ENCODE assay signal across 14 cellular contexts in the genomic region with DNA sequence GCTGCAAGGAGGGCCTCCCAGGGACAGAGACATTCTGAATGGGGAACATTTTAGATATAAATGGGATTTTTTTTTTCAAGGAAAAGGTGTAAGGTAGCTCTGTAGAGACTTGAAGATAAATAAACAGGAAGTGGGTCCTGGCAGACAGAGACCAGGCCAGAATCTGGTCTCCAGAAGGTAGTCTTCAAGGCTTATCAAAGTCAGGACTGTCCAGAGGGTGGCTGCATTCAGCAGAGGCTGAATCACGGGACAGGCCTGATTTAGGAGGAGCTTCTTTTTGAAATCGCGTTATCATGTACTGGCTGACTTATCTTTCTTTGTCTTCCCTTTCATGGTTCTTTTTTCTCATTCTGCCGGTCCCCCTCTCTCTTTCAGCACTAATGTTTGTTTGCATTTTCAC.
"Had no signal": no experiment of that assay in that cellular context is flagged by ENCODE, and none has a peak within 500 bp of the region (broad histone marks: within the 10 kb centered on the region; RNA-seq: fewer than 3 reads in every experiment).

No MANE protein-coding gene starts in this region.

- H3K27ac ChIP-seq: cardiac muscle cell, VCaP had no signal

- ATAC-seq: left colon; natural killer cell treated with Interleukin-12 subunit alpha and Interleukin-12 subunit beta and Interleukin-15 and Interleukin-18, amount 100 ng/mL, for 72 hours; sciatic nerve had no signal

- H3K4me3 ChIP-seq: cardiac muscle cell, lung had no signal

- DNase-seq: activated CD4-positive, alpha-beta memory T cell treated with anti-CD3 and anti-CD28 coated beads, Interleukin-2, amount 10 ng/mL, durations not matched to agents 7 days and 5 days; activated gamma-delta T cell; activated T-cell treated with anti-CD3 and anti-CD28 coated beads, Interleukin-2, amount 50 U/mL, for 48 hours; glutamatergic neuron; immature natural killer cell; left colon; occipital lobe; stimulated activated CD4-positive, alpha-beta T cell treated with anti-CD3 and anti-CD28 coated beads, Interleukin-4, amount 100 ng/mL, for 1 hour; stimulated activated CD8-positive, alpha-beta memory T cell treated with anti-CD3 and anti-CD28 coated beads, Interleukin-4, amount 100 ng/mL, for 48 hours had no signal

- H3K36me3 ChIP-seq: cardiac muscle cell had no signal
